Comparison of ENCODE assay signal across 28 cellular contexts in the genomic region with DNA sequence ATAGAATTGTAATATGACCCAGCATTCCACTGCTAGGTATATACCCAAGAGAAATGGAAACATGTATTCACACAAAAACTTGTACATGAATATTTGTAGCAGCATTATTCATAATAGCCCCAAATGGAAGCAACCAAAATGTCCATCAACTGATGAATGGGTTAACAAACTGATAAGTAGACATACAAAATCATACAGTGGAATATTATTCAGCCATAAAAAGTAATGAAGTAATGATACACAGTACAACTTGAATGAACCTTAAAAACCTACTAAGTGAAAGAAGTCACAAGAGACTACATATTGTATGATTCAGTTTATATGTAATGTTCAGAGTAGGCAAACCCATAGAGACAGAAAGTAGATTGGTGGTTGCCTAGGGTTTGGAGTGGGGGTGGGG.
"Had no signal": no experiment of that assay in that cellular context is flagged by ENCODE, and none has a peak within 500 bp of the region (broad histone marks: within the 10 kb centered on the region; RNA-seq: fewer than 3 reads in every experiment).

No MANE protein-coding gene starts in this region.

- H3K27ac ChIP-seq: colonic mucosa, epithelial cell of prostate, esophagus squamous epithelium, gastrocnemius medialis, heart right ventricle, left lung, lower lobe of right lung had no signal

- H3K9me3 ChIP-seq: colonic mucosa, esophagus squamous epithelium, gastrocnemius medialis, heart right ventricle, left lung, lower lobe of right lung, mucosa of descending colon had no signal

- ATAC-seq: effector memory CD8-positive, alpha-beta T cell; esophagus mucosa; gastrocnemius medialis; heart right ventricle; left cardiac atrium; left lung; left ventricle myocardium superior; lower lobe of right lung; mucosa of descending colon had no signal

- H3K27me3 Mint-ChIP-seq: dendritic cell treated with granulocyte-macrophage colony-stimulating factor and Interleukin-4, amounts not matched to agents 40 ng/mL and 50 ng/mL, for 4 days; effector memory CD8-positive, alpha-beta T cell; naive B cell had no signal

- H3K27me3 ChIP-seq: colonic mucosa, esophagus squamous epithelium, gastrocnemius medialis, heart right ventricle, left lung had no signal

- H3K4me1 ChIP-seq: colonic mucosa, left lung had no signal

- H3K27ac Mint-ChIP-seq: dendritic cell treated with granulocyte-macrophage colony-stimulating factor and Interleukin-4, amounts not matched to agents 40 ng/mL and 50 ng/mL, for 4 days; endodermal cell; mesothelial cell of epicardium; naive B cell had no signal

- H3K4me1 Mint-ChIP-seq: mesothelial cell of epicardium, naive B cell had no signal

- DNase-seq: colonic mucosa; cortex of kidney; effector CD8-positive, alpha-beta T cell; effector memory CD8-positive, alpha-beta T cell; endodermal cell; erythroblast; esophagus squamous epithelium; foreskin fibroblast; foreskin melanocyte; gastrocnemius medialis; glutamatergic neuron; head of caudate nucleus; heart right ventricle; hippocampal formation; left cardiac atrium; left lung; left ventricle myocardium superior; lower lobe of right lung; mesenchymal stem cell; mucosa of descending colon; naive B cell had no signal

- H3K4me3 Mint-ChIP-seq: dendritic cell treated with granulocyte-macrophage colony-stimulating factor and Interleukin-4, amounts not matched to agents 40 ng/mL and 50 ng/mL, for 4 days; effector memory CD8-positive, alpha-beta T cell; endodermal cell; mesothelial cell of epicardium; naive B cell had no signal

- H3K9me3 Mint-ChIP-seq: dendritic cell treated with granulocyte-macrophage colony-stimulating factor and Interleukin-4, amounts not matched to agents 40 ng/mL and 50 ng/mL, for 4 days; effector memory CD8-positive, alpha-beta T cell; endodermal cell; naive B cell had no signal

- H3K36me3 ChIP-seq: colonic mucosa had no signal

- FAIRE-seq: endometrium, islet of Langerhans, keratinocyte had no signal

- H3K4me3 ChIP-seq: colonic mucosa, esophagus squamous epithelium, gastrocnemius medialis, heart right ventricle, left lung, lower lobe of right lung, mucosa of descending colon had no signal
